In the genomic region with DNA sequence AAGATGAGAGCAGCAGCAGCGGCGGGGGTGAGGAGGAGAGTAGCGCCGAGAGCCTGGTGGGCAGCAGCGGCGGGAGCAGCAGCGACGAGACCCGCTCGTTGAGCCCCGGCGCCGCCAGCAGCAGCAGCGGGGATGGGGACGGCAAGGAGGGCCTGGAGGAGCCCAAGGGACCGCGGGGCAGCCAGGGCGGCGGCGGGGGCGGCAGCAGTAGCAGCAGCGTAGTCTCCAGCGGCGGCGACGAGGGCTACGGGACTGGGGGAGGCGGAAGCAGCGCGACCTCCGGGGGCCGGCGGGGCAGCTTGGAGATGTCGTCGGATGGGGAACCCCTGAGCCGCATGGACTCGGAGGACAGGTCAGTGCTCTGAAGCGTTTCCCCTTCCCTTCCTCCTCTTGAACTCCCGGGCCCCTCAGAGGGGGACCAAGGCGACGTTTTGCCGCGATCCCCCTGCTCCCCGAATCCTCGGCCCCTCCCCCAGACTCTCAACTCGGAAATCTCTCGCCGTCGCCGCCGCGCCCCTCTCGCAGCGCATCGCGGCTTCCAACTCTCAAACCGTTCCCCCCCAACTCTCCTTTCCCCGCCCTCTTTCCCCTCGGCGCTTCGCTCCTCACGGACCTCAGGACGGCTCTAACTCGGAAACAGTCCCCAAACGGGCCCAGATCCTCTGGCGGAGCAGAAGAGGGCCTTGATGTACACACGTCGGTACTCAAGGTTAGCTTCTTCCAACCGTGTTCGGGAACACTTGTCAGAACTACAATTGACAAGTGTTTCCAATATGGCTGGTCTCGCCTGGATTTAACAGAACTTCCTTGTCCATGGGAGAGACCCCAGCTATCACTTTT, we compare ENCODE assay signal across 1 cellular context.
A peak's percentile ranks its signal among the peaks of the same experiment; 100 is the strongest.
TF ChIP-seq lines count a peak whose summit lies in the region.

No MANE protein-coding gene starts in this region.

TF ChIP-seq in K562, 482 proteins besides CTCF, POLR2A, EP300 and RAD21 (continued from another document):
- TF ChIP-seq, protein P1, sequence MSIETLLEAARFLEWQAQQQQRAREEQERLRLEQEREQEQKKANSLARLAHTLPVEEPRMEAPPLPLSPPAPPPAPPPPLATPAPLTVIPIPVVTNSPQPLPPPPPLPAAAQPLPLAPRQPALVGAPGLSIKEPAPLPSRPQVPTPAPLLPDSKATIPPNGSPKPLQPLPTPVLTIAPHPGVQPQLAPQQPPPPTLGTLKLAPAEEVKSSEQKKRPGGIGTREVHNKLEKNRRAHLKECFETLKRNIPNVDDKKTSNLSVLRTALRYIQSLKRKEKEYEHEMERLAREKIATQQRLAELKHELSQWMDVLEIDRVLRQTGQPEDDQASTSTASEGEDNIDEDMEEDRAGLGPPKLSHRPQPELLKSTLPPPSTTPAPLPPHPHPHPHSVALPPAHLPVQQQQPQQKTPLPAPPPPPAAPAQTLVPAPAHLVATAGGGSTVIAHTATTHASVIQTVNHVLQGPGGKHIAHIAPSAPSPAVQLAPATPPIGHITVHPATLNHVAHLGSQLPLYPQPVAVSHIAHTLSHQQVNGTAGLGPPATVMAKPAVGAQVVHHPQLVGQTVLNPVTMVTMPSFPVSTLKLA (conservative IDR thresholded peaks at IDR 0.05): 0 out of 4 replicates have a peak, but pooled peaks of 1 of the 2 experiments have one; percentile 3
- no peak for TF ChIP-seq SRSF7 (optimal IDR thresholded peaks at IDR 0.05; ENCODE audit: low read depth, low read length)
- TF ChIP-seq ZBTB7A (IDR thresholded peaks at IDR 0.05; ENCODE audit: borderline replicate concordance, control insufficient read depth, low read depth, low read length): peak; percentile 25; the same call in 1 of the 2 replicates
- TF ChIP-seq, protein P2, sequence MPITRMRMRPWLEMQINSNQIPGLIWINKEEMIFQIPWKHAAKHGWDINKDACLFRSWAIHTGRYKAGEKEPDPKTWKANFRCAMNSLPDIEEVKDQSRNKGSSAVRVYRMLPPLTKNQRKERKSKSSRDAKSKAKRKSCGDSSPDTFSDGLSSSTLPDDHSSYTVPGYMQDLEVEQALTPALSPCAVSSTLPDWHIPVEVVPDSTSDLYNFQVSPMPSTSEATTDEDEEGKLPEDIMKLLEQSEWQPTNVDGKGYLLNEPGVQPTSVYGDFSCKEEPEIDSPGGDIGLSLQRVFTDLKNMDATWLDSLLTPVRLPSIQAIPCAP (CRISPR knock-in tag; IDR thresholded peaks at IDR 0.05; ENCODE audit: borderline replicate concordance): no peak
- TF ChIP-seq YY1 (IDR thresholded peaks at IDR 0.05; ENCODE audit: borderline replicate concordance in 1 of 3, control insufficient read depth in 1 of 3, extremely low read depth in 1 of 3, insufficient read depth in 3 of 3, insufficient read length in 1 of 3, insufficient replicate concordance in 2 of 3, low read depth in 1 of 3, low read length in 2 of 3): peak in 1 of 3 experiments; percentile 73
- TF ChIP-seq, protein P3, sequence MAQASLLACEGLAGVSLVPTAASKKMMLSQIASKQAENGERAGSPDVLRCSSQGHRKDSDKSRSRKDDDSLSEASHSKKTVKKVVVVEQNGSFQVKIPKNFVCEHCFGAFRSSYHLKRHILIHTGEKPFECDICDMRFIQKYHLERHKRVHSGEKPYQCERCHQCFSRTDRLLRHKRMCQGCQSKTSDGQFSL (CRISPR knock-in tag; IDR thresholded peaks at IDR 0.05): peak; percentile 65; the same call in 1 of the 2 replicates
- TF ChIP-seq, protein P3 (tag; IDR thresholded peaks at IDR 0.05): peak in 1 of 2 experiments; percentile 33; a peak in 1 of 4 replicates
- TF ChIP-seq, protein P4, sequence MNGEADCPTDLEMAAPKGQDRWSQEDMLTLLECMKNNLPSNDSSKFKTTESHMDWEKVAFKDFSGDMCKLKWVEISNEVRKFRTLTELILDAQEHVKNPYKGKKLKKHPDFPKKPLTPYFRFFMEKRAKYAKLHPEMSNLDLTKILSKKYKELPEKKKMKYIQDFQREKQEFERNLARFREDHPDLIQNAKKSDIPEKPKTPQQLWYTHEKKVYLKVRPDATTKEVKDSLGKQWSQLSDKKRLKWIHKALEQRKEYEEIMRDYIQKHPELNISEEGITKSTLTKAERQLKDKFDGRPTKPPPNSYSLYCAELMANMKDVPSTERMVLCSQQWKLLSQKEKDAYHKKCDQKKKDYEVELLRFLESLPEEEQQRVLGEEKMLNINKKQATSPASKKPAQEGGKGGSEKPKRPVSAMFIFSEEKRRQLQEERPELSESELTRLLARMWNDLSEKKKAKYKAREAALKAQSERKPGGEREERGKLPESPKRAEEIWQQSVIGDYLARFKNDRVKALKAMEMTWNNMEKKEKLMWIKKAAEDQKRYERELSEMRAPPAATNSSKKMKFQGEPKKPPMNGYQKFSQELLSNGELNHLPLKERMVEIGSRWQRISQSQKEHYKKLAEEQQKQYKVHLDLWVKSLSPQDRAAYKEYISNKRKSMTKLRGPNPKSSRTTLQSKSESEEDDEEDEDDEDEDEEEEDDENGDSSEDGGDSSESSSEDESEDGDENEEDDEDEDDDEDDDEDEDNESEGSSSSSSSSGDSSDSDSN (IDR thresholded peaks at IDR 0.05; ENCODE audit: borderline replicate concordance in 1 of 2, low read depth in 2 of 2, low read length in 2 of 2): peak; percentile 31 to 50; a peak in 1 of 4 replicates
- TF ChIP-seq, protein P5, sequence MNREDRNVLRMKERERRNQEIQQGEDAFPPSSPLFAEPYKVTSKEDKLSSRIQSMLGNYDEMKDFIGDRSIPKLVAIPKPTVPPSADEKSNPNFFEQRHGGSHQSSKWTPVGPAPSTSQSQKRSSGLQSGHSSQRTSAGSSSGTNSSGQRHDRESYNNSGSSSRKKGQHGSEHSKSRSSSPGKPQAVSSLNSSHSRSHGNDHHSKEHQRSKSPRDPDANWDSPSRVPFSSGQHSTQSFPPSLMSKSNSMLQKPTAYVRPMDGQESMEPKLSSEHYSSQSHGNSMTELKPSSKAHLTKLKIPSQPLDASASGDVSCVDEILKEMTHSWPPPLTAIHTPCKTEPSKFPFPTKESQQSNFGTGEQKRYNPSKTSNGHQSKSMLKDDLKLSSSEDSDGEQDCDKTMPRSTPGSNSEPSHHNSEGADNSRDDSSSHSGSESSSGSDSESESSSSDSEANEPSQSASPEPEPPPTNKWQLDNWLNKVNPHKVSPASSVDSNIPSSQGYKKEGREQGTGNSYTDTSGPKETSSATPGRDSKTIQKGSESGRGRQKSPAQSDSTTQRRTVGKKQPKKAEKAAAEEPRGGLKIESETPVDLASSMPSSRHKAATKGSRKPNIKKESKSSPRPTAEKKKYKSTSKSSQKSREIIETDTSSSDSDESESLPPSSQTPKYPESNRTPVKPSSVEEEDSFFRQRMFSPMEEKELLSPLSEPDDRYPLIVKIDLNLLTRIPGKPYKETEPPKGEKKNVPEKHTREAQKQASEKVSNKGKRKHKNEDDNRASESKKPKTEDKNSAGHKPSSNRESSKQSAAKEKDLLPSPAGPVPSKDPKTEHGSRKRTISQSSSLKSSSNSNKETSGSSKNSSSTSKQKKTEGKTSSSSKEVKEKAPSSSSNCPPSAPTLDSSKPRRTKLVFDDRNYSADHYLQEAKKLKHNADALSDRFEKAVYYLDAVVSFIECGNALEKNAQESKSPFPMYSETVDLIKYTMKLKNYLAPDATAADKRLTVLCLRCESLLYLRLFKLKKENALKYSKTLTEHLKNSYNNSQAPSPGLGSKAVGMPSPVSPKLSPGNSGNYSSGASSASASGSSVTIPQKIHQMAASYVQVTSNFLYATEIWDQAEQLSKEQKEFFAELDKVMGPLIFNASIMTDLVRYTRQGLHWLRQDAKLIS (CRISPR knock-in tag; IDR thresholded peaks at IDR 0.05): 0 out of 2 replicates have a peak, but pooled peaks have one; percentile 2
